In genomic region chr2:215625207-215625606, GRCh38 we compare ENCODE assay signal across 12 cellular contexts.
"Had no signal": no experiment of that assay in that cellular context is flagged by ENCODE, and none has a peak within 500 bp of the region (broad histone marks: within the 10 kb centered on the region; RNA-seq: fewer than 3 reads in every experiment).

No MANE protein-coding gene starts in this region.

- H3K36me3 ChIP-seq: SJCRH30 had no signal

- H3K9me3 Mint-ChIP-seq: natural killer cell had no signal

- H3K27ac Mint-ChIP-seq: natural killer cell; stimulated activated naive CD8-positive, alpha-beta T cell treated with anti-CD3 and anti-CD28 coated beads, Interleukin-15, Interleukin-2, amounts not matched to agents 100 ng/mL and 50 ng/mL, for 24 hours; type B pancreatic cell had no signal

- DNase-seq: activated naive CD4-positive, alpha-beta T cell treated with anti-CD3 and anti-CD28 coated beads, Interleukin-2, amount 50 U/mL, for 16 hours; cerebellar nuclear complex; kidney; natural killer cell; SJCRH30; stimulated activated CD4-positive, alpha-beta T cell treated with anti-CD3 and anti-CD28 coated beads, Interleukin-15, amount 100 ng/mL, for 24 hours; stimulated activated CD4-positive, alpha-beta T cell treated with anti-CD3 and anti-CD28 coated beads, Interleukin-4, amount 100 ng/mL, for 24 hours had no signal

- H3K27ac ChIP-seq: SJCRH30 had no signal

- H3K4me1 Mint-ChIP-seq: natural killer cell had no signal

- H3K9me3 ChIP-seq: SJCRH30 had no signal

- H3K27me3 Mint-ChIP-seq: brain, type B pancreatic cell had no signal

- H3K4me3 ChIP-seq: SJCRH30 had no signal

- H3K36me3 Mint-ChIP-seq: brain, natural killer cell, type B pancreatic cell had no signal

- H3K27me3 ChIP-seq: SJCRH30 had no signal

- H3K4me3 Mint-ChIP-seq: brain; natural killer cell; stimulated activated naive CD8-positive, alpha-beta T cell treated with anti-CD3 and anti-CD28 coated beads, Interleukin-15, Interleukin-2, amounts not matched to agents 100 ng/mL and 50 ng/mL, for 24 hours; type B pancreatic cell had no signal

- ATAC-seq: activated CD4-positive, CD25-positive, alpha-beta regulatory T cell treated with anti-CD3 and anti-CD28 coated beads, Interleukin-2, amount 50 U/mL, for 24 hours; natural killer cell had no signal

- H3K4me1 ChIP-seq: SJCRH30 had no signal

- FAIRE-seq: frontal cortex, kidney had no signal
